ENCODE assay signal across 8 cellular contexts in the genomic region with DNA sequence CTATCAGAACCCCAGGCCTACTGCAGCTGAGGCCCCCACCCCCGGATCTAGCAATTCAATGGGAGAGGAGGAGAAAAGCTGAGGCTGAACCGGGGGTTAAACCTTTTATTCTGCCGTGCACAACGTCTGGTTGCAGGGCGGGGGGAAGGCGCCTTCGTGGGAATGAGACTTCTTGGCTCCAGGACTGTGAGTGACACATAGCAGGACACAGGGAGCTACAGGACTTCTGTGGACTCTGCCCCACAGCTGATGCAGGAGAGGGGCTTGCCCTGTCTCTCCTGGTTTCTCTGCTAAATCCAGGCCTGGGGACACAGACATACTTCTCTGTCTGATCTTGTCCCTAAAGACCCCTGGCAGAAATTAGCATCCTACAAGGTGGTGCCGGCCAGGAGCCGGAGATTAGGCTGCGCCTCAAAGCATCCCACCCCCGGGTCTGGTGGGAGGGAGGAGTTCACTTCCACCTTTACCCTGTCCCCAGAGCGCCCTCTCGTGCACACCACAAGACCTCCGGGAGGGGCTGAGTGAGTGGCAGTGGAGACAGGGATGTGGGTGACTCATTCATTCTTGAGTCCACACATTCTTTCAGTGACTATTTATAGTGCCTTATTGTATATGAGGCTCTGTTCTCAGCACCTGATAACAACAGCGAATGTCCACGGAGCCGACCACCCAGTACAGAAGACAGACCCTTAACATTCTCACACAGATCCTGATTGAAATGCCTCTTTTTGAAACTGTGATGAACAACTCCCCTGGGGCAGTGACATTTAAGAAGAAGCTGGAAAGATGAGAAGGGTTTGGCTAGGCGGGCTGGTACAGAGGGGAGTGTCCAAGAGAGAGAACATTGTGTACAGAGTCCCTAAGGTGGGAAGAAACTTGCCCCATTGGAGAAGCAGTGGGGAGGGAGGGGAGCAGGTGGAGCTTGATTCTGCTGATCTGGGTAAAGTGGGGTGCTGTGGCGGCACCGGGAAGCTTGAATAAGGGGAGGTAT. TPM values are rescaled to one million over a fixed set of nuclear protein-coding genes. Genes with fewer than 3 reads are reported as not detected.
DNase-seq lines count a peak whose midpoint lies in the region; ATAC-seq and TF ChIP-seq lines count a peak whose summit lies in the region.

No MANE protein-coding gene starts in this region.

- no peak overlapping the region for H3K4me3 Mint-ChIP-seq in CD8-positive, alpha-beta T cell

- peak; percentile 56 for TF ChIP-seq CTCF in WI38 (IDR thresholded peaks at IDR 0.05; ENCODE audit: low read depth, low read length)
- no peak for TF ChIP-seq CTCF in CD8-positive, alpha-beta T cell (IDR thresholded peaks at IDR 0.05)

- H3K9me3 Mint-ChIP-seq in CD8-positive, alpha-beta T cell = no peaks in the 10 kb centered on the region

- ATAC-seq in Right ventricle myocardium superior (ENCODE audit: poor library complexity) = peak; percentile 90
- ATAC-seq in CD8-positive, alpha-beta T cell = no peak
- no peak for ATAC-seq in HG03457 (IDR thresholded peaks at IDR 0.05; ENCODE audit: unreplicated experiment)

- H3K9me3 ChIP-seq in CD8-positive, alpha-beta T cell (ENCODE audit: low read length) = no peaks in the 10 kb centered on the region

- H3K4me3 ChIP-seq in WI38 (ENCODE audit: low read depth, low read length) (no peak overlapping the region), skeletal muscle cell (ENCODE audit: low read depth, low read length) (no peak overlapping the region)
- no peak overlapping the region for H3K4me3 ChIP-seq in CD8-positive, alpha-beta T cell (ENCODE audit: low read depth, low read length)

- H3K27me3 Mint-ChIP-seq in CD8-positive, alpha-beta T cell (ENCODE audit: low read depth) = no peaks in the 10 kb centered on the region

- POLR2A ChIA-PET in CD8-positive, alpha-beta T cell (lab: Charles Lee) = no interaction called here

- intact Hi-C loops in Right ventricle myocardium superior (cut with DNase I) = loop anchor here (5.0 kb wide), 1 partner anchor 40 kb away; a partner anchor contains a TSS
- intact Hi-C loops in CD8-positive, alpha-beta T cell (cut with DNase I, micrococcal nuclease) = no loop called here

- no peaks in the 10 kb centered on the region for H3K36me3 Mint-ChIP-seq in CD8-positive, alpha-beta T cell

- CTCF ChIA-PET in CD8-positive, alpha-beta T cell (lab: Charles Lee) = no interaction called here

- DNase-seq in activated T-cell treated with anti-CD3 and anti-CD28 coated beads for 48 hours (ENCODE audit: low read depth) (peak; percentile 14), activated T-cell treated with anti-CD3 and anti-CD28 coated beads for 4 hours (no peak), LoVo (ENCODE audit: low spot score) (peak; percentile 64), Right ventricle myocardium superior (peak; percentile 71), skeletal muscle cell (ENCODE audit: low read depth) (peak; percentile 41)
- no peak for DNase-seq in CD8-positive, alpha-beta T cell

- H3K27ac Mint-ChIP-seq in CD8-positive, alpha-beta T cell = no peak overlapping the region

- no peaks in the 10 kb centered on the region for H3K4me1 Mint-ChIP-seq in CD8-positive, alpha-beta T cell (ENCODE audit: low read depth)

- no peaks in the 10 kb centered on the region for H3K27me3 ChIP-seq in CD8-positive, alpha-beta T cell (ENCODE audit: insufficient read depth, low read length)

- no peaks in the 10 kb centered on the region for H3K36me3 ChIP-seq in CD8-positive, alpha-beta T cell (ENCODE audit: insufficient read depth, low read length)

- no peaks in the 10 kb centered on the region for H3K4me1 ChIP-seq in CD8-positive, alpha-beta T cell (ENCODE audit: insufficient read depth, low read length)

- H3K27ac ChIP-seq in CD8-positive, alpha-beta T cell (ENCODE audit: low read depth, low read length) = no peak overlapping the region

RNA-seq across cellular contexts. Expression of a gene that starts 38.9 kb away (rescaled TPM):
- total RNA-seq in Right ventricle myocardium superior = 121 TPM
- total RNA-seq in CD8-positive, alpha-beta T cell = under 1 TPM; 0.41 to 0.86 TPM

Comparison
In these comparisons a context has a peak if more than half of its experiments do, and no peak if none do; other contexts are left out.
1. DNase-seq: peak in activated T-cell treated with anti-CD3 and anti-CD28 coated beads for 48 hours (single experiment), LoVo (single experiment), Right ventricle myocardium superior (single experiment) and skeletal muscle cell (single experiment); none in activated T-cell treated with anti-CD3 and anti-CD28 coated beads for 4 hours (single experiment) and CD8-positive, alpha-beta T cell (0 of 7).
2. RNA of a gene that starts 38.9 kb away (total RNA-seq): 121 TPM in Right ventricle myocardium superior (single experiment); 0.41 to 0.86 TPM in CD8-positive, alpha-beta T cell; every median in the first group is over 10 times any median in the second.